1 cellular context compared by ENCODE assay signal in the genomic region with DNA sequence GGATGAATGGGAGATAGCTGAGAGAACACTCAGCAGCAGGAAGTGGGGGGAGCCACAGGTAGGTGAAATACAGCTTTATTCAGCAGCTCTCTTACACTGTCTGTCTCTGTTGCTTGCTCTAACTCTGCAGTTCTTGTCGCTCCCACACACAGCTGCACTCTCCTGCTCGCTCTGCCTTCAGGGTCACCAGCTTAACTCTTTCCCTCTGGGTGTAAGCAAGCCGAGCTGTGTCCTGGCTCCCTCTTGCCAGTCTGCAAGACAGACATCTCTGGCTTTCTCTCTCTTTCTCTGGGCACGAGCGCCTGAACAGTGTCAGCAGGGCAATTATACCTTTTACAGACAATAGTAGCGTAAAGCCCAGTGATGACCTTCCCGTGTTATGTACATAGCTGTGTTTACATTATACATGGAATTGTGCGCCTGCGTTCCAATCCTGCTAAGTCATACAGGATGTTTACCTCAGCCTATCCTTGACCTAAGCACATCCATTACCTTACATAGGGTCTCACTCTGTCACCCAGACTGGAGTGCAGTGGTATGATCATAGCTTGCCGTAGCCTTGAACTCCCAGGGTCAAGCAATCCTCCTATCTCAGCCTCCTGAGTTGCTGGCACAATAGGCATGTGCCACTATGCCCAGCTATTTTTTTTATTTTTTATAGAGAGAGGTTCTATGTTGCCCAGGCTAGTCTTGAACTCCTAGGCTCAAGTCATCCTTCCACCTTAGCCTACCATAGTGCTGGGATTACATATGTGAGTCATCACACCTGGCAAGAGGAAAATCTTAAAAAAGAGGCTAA.
TF ChIP-seq lines count a peak whose summit lies in the region.

No MANE protein-coding gene starts in this region.

TF ChIP-seq in HepG2, 621 proteins besides CTCF, POLR2A, EP300 and RAD21 (continued from another document and continues in another):
- TF ChIP-seq, protein P1, sequence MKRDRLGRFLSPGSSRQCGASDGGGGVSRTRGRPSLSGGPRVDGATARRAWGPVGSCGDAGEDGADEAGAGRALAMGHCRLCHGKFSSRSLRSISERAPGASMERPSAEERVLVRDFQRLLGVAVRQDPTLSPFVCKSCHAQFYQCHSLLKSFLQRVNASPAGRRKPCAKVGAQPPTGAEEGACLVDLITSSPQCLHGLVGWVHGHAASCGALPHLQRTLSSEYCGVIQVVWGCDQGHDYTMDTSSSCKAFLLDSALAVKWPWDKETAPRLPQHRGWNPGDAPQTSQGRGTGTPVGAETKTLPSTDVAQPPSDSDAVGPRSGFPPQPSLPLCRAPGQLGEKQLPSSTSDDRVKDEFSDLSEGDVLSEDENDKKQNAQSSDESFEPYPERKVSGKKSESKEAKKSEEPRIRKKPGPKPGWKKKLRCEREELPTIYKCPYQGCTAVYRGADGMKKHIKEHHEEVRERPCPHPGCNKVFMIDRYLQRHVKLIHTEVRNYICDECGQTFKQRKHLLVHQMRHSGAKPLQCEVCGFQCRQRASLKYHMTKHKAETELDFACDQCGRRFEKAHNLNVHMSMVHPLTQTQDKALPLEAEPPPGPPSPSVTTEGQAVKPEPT (CRISPR knock-in tag; IDR thresholded peaks at IDR 0.05; ENCODE audit: low read depth): peak; percentile 82; the same call in 1 of the 2 replicates
- TF ChIP-seq EZH2 (conservative IDR thresholded peaks at IDR 0.05; ENCODE audit: low read depth, low read length) (no peak), ATF7-NPFF (CRISPR knock-in tag; IDR thresholded peaks at IDR 0.05; ENCODE audit: low read depth) (peak; percentile 90; the same call in 1 of the 2 replicates), ZNF180 (CRISPR knock-in tag; IDR thresholded peaks at IDR 0.05; ENCODE audit: borderline replicate concordance, low read depth) (no peak), CSRNP1 (CRISPR knock-in tag; IDR thresholded peaks at IDR 0.05) (peak; percentile 93), TEF (CRISPR knock-in tag; IDR thresholded peaks at IDR 0.05) (no peak), PRDM15 (CRISPR knock-in tag; IDR thresholded peaks at IDR 0.05) (no peak), ZNF263 (CRISPR knock-in tag; IDR thresholded peaks at IDR 0.05) (peak; percentile 30; the same call in 1 of the 2 replicates), ZFP90 (CRISPR knock-in tag; IDR thresholded peaks at IDR 0.05; ENCODE audit: borderline replicate concordance) (peak; percentile 0; the same call in 1 of the 2 replicates), EHMT2 (IDR thresholded peaks at IDR 0.05; ENCODE audit: borderline replicate concordance, low read depth, low read length) (peak; percentile 70; the same call in 1 of the 2 replicates), MXI1 (IDR thresholded peaks at IDR 0.05; ENCODE audit: borderline replicate concordance, low read depth, low read length) (peak; percentile 71; the same call in 1 of the 3 replicates), TGIF2 (CRISPR knock-in tag; IDR thresholded peaks at IDR 0.05) (peak; percentile 92), ZNF749 (CRISPR knock-in tag; IDR thresholded peaks at IDR 0.05; ENCODE audit: borderline replicate concordance) (peak; percentile 97), ZNF274 (CRISPR knock-in tag; IDR thresholded peaks at IDR 0.05) (peak; percentile 71), MAFK (conservative IDR thresholded peaks at IDR 0.05 in 1 of 2, IDR thresholded peaks at IDR 0.05 in 1 of 2; ENCODE audit: low read length in 2 of 2) (peak; percentile 65 to 84), IRX3 (CRISPR knock-in tag; IDR thresholded peaks at IDR 0.05; ENCODE audit: borderline replicate concordance, low read depth) (peak; percentile 67; the same call in 1 of the 2 replicates), YEATS4 (CRISPR knock-in tag; IDR thresholded peaks at IDR 0.05; ENCODE audit: borderline replicate concordance) (peak; percentile 77), ONECUT2 (CRISPR knock-in tag; IDR thresholded peaks at IDR 0.05) (no peak)
- TF ChIP-seq, protein P2, sequence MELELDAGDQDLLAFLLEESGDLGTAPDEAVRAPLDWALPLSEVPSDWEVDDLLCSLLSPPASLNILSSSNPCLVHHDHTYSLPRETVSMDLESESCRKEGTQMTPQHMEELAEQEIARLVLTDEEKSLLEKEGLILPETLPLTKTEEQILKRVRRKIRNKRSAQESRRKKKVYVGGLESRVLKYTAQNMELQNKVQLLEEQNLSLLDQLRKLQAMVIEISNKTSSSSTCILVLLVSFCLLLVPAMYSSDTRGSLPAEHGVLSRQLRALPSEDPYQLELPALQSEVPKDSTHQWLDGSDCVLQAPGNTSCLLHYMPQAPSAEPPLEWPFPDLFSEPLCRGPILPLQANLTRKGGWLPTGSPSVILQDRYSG (CRISPR knock-in tag; IDR thresholded peaks at IDR 0.05): 0 out of 2 replicates have a peak, but pooled peaks have one; percentile 42
- TF ChIP-seq, protein P3, sequence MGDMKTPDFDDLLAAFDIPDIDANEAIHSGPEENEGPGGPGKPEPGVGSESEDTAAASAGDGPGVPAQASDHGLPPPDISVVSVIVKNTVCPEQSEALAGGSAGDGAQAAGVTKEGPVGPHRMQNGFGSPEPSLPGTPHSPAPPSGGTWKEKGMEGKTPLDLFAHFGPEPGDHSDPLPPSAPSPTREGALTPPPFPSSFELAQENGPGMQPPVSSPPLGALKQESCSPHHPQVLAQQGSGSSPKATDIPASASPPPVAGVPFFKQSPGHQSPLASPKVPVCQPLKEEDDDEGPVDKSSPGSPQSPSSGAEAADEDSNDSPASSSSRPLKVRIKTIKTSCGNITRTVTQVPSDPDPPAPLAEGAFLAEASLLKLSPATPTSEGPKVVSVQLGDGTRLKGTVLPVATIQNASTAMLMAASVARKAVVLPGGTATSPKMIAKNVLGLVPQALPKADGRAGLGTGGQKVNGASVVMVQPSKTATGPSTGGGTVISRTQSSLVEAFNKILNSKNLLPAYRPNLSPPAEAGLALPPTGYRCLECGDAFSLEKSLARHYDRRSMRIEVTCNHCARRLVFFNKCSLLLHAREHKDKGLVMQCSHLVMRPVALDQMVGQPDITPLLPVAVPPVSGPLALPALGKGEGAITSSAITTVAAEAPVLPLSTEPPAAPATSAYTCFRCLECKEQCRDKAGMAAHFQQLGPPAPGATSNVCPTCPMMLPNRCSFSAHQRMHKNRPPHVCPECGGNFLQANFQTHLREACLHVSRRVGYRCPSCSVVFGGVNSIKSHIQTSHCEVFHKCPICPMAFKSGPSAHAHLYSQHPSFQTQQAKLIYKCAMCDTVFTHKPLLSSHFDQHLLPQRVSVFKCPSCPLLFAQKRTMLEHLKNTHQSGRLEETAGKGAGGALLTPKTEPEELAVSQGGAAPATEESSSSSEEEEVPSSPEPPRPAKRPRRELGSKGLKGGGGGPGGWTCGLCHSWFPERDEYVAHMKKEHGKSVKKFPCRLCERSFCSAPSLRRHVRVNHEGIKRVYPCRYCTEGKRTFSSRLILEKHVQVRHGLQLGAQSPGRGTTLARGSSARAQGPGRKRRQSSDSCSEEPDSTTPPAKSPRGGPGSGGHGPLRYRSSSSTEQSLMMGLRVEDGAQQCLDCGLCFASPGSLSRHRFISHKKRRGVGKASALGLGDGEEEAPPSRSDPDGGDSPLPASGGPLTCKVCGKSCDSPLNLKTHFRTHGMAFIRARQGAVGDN (CRISPR knock-in tag; IDR thresholded peaks at IDR 0.05): peak; percentile 79
- TF ChIP-seq, protein P4, sequence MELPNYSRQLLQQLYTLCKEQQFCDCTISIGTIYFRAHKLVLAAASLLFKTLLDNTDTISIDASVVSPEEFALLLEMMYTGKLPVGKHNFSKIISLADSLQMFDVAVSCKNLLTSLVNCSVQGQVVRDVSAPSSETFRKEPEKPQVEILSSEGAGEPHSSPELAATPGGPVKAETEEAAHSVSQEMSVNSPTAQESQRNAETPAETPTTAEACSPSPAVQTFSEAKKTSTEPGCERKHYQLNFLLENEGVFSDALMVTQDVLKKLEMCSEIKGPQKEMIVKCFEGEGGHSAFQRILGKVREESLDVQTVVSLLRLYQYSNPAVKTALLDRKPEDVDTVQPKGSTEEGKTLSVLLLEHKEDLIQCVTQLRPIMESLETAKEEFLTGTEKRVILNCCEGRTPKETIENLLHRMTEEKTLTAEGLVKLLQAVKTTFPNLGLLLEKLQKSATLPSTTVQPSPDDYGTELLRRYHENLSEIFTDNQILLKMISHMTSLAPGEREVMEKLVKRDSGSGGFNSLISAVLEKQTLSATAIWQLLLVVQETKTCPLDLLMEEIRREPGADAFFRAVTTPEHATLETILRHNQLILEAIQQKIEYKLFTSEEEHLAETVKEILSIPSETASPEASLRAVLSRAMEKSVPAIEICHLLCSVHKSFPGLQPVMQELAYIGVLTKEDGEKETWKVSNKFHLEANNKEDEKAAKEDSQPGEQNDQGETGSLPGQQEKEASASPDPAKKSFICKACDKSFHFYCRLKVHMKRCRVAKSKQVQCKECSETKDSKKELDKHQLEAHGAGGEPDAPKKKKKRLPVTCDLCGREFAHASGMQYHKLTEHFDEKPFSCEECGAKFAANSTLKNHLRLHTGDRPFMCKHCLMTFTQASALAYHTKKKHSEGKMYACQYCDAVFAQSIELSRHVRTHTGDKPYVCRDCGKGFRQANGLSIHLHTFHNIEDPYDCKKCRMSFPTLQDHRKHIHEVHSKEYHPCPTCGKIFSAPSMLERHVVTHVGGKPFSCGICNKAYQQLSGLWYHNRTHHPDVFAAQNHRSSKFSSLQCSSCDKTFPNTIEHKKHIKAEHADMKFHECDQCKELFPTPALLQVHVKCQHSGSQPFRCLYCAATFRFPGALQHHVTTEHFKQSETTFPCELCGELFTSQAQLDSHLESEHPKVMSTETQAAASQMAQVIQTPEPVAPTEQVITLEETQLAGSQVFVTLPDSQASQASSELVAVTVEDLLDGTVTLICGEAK (IDR thresholded peaks at IDR 0.05): 0 out of 2 replicates have a peak, but pooled peaks have one; percentile 24
- TF ChIP-seq, protein P4 (CRISPR knock-in tag; IDR thresholded peaks at IDR 0.05): peak; percentile 96
